ENCODE assay signal across 28 cellular contexts in the genomic region with DNA sequence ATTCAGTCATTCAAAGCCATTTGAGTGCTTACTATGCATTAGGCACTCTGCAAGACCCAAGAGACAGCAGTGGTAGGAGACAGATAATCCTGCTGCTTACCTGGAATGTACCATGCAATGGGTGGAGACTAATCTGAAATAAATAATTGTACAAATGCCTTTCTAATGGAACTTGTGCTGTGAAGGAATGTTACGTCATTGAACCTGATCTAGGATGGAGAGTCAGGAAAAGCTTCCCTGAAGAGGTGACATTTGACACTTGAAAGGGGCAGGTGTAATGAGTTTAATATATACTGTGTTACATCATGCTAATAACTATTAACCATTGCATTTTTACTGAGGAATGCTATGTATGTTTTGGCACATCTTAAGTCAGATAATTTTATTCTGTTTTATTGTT.
"Had no signal": no experiment of that assay in that cellular context is flagged by ENCODE, and none has a peak within 500 bp of the region (broad histone marks: within the 10 kb centered on the region; RNA-seq: fewer than 3 reads in every experiment).

No MANE protein-coding gene starts in this region.

- H3K4me3 ChIP-seq: left lung, lower lobe of right lung, pancreas, psoas muscle, right atrium auricular region, skin epidermis, suprapubic skin, thoracic aorta, tibial artery, upper lobe of right lung had no signal

- DNase-seq: hypothalamus; immature natural killer cell; kidney; left colon; lower lobe of right lung; mammary epithelial cell; mesenchymal stem cell; naive thymus-derived CD8-positive, alpha-beta T cell; nucleus accumbens; pancreas; posterior cingulate gyrus; psoas muscle; stimulated activated CD4-positive, alpha-beta T cell treated with anti-CD3 and anti-CD28 coated beads, Interleukin-12 subunit alpha, Interleukin-12 subunit beta, amount 100 ng/mL, for 4 hours; stimulated activated CD4-positive, alpha-beta T cell treated with anti-CD3 and anti-CD28 coated beads, Interleukin-15, amount 100 ng/mL, for 24 hours; stimulated activated CD4-positive, alpha-beta T cell treated with anti-CD3 and anti-CD28 coated beads, Interleukin-2, amount 100 ng/mL, for 24 hours; stimulated activated CD4-positive, alpha-beta T cell treated with anti-CD3 and anti-CD28 coated beads, Interleukin-4, amount 100 ng/mL, for 1 hour; stimulated activated naive CD4-positive, alpha-beta T cell; tibial artery; trophoblast cell; upper lobe of right lung had no signal

- H3K27me3 ChIP-seq: left lung, pancreas, right atrium auricular region, suprapubic skin, tibial artery, upper lobe of right lung had no signal

- H3K9me3 ChIP-seq: left lung, lower lobe of right lung, pancreas, psoas muscle, right atrium auricular region, suprapubic skin, thoracic aorta, tibial artery, upper lobe of right lung had no signal

- H3K27ac ChIP-seq: left lung, lower lobe of right lung, pancreas, psoas muscle, right atrium auricular region, skin epidermis, suprapubic skin, thoracic aorta, tibial artery, upper lobe of right lung had no signal

- H3K36me3 ChIP-seq: left lung, lower lobe of right lung, pancreas, right atrium auricular region, suprapubic skin, thoracic aorta, tibial artery, upper lobe of right lung had no signal

- FAIRE-seq: islet of Langerhans, pancreas, urothelium cell line had no signal

- ATAC-seq: left colon; left lung; lower lobe of right lung; naive thymus-derived CD8-positive, alpha-beta T cell; pancreas; psoas muscle; sciatic nerve; upper lobe of right lung had no signal

- H3K4me1 ChIP-seq: left lung, lower lobe of right lung, psoas muscle, right atrium auricular region, suprapubic skin, tibial artery, upper lobe of right lung had no signal
